10 cellular contexts compared by ENCODE assay signal in genomic region chr15:67117356-67117755, GRCh38. TPM values are rescaled to one million over a fixed set of nuclear protein-coding genes. Genes with fewer than 3 reads are reported as not detected.
DNase-seq lines count a peak whose midpoint lies in the region; ATAC-seq, FAIRE-seq and TF ChIP-seq lines count a peak whose summit lies in the region.
"Had no signal": no experiment of that assay in that cellular context is flagged by ENCODE, and none has a peak within 500 bp of the region (broad histone marks: within the 10 kb centered on the region; RNA-seq: fewer than 3 reads in every experiment).

No MANE protein-coding gene starts in this region.

- peak; percentile 30 for DNase-seq in RCC 7860 (ENCODE audit: low spot score)
- peak; percentile 69 to 90 for DNase-seq in fibroblast of lung (ENCODE audit: low read depth in 2 of 2)
- no peak for DNase-seq in sciatic nerve (ENCODE audit: low spot score)
- no peak for DNase-seq in NCI-H128 (lab: John Stamatoyannopoulos, UW; ENCODE audit: unreplicated experiment)
- DNase-seq in germinal center (ENCODE audit: low spot score): no peak
- no peak for DNase-seq in HTR-8/SVneo (ENCODE audit: insufficient read length, low spot score)
- DNase-seq in effector CD8-positive, alpha-beta T cell (lab: John Stamatoyannopoulos, UW): no peak
- DNase-seq: NCI-H187 treated with DMSO at 0.1 percent for 48 hours had no signal

- H4K20me1 ChIP-seq in DOHH2 (ENCODE audit: control insufficient read depth, insufficient read depth, low read depth, low read length) (0 out of 2 replicates have a peak, but pooled peaks cover 4% of the 10 kb centered on the region), fibroblast of lung (ENCODE audit: control insufficient read depth, extremely low read depth, insufficient read depth, low read length) (no peaks in the 10 kb centered on the region)

- H3K4me3 ChIP-seq in DOHH2 (ENCODE audit: low read length): peak overlapping the region; percentile 2; the same call in 1 of the 2 replicates
- H3K4me3 ChIP-seq in fibroblast of lung (replicated peaks in 1 of 4; ENCODE audit: control extremely low read depth in 1 of 4, insufficient read depth in 1 of 4, low read depth in 3 of 4, low read length in 4 of 4): no peak overlapping the region
- H3K4me3 ChIP-seq: thoracic aorta had no signal

- ATAC-seq in sciatic nerve: peak; percentile 8

- H3K4me1 ChIP-seq in DOHH2 (ENCODE audit: control insufficient read depth, low read length) (peaks cover 72% of the 10 kb centered on the region), fibroblast of lung (ENCODE audit: control insufficient read depth, extremely low read depth, insufficient read depth, low read length) (peaks cover 77% of the 10 kb centered on the region)

- no peaks in the 10 kb centered on the region for H3K9me2 ChIP-seq in DOHH2 (replicated peaks; ENCODE audit: control insufficient read depth, low read length)

- no peaks in the 10 kb centered on the region for H3K36me3 ChIP-seq in DOHH2 (ENCODE audit: control insufficient read depth, low read length)
- peaks cover 20% of the 10 kb centered on the region for H3K36me3 ChIP-seq in fibroblast of lung (ENCODE audit: control insufficient read depth, insufficient read depth, low read length)
- H3K36me3 ChIP-seq: thoracic aorta had no signal

- FAIRE-seq in RCC 7860 (lab: Jason Lieb, UNC) (no peak), HTR-8/SVneo (lab: Jason Lieb, UNC) (no peak)

- H3K4me2 ChIP-seq in DOHH2 (ENCODE audit: low read length): peak overlapping the region; percentile 23
- H3K4me2 ChIP-seq in fibroblast of lung (ENCODE audit: extremely low read depth, insufficient read depth, low read length): peak overlapping the region; percentile 50

- no peaks in the 10 kb centered on the region for H3K9me3 ChIP-seq in DOHH2 (ENCODE audit: control insufficient read depth, insufficient read depth, low read length)
- no peaks in the 10 kb centered on the region for H3K9me3 ChIP-seq in fibroblast of lung (ENCODE audit: control insufficient read depth, insufficient read depth, low read depth, low read length)
- H3K9me3 ChIP-seq: thoracic aorta had no signal

- H3K27ac ChIP-seq in DOHH2 (ENCODE audit: low read depth, low read length) (no peak overlapping the region), fibroblast of lung (ENCODE audit: insufficient read depth, low read length) (peak overlapping the region; percentile 81)
- H3K27ac ChIP-seq: thoracic aorta had no signal

- H3K9ac ChIP-seq in fibroblast of lung (ENCODE audit: insufficient read depth, low read length): no peak overlapping the region

- H2AFZ ChIP-seq in fibroblast of lung (ENCODE audit: low read length): no peak overlapping the region

- intact Hi-C loops in sciatic nerve (cut with DNase I): no loop called here

- TF ChIP-seq CTCF in DOHH2 (IDR thresholded peaks at IDR 0.05; ENCODE audit: low read depth, low read length, poor library complexity, severe bottlenecking): no peak
- no peak for TF ChIP-seq CTCF in fibroblast of lung (conservative IDR thresholded peaks at IDR 0.05 in 1 of 2, IDR thresholded peaks at IDR 0.05 in 1 of 2; ENCODE audit: low read depth in 1 of 2, low read length in 2 of 2)

- no peaks in the 10 kb centered on the region for H3F3A ChIP-seq in DOHH2 (ENCODE audit: control insufficient read depth, insufficient read depth)

- H3K27me3 ChIP-seq in DOHH2 (ENCODE audit: control insufficient read depth, low read length): no peaks in the 10 kb centered on the region
- H3K27me3 ChIP-seq in fibroblast of lung (ENCODE audit: control insufficient read depth, insufficient read depth, low read length): no peaks in the 10 kb centered on the region

- H3K79me2 ChIP-seq in DOHH2 (ENCODE audit: control insufficient read depth, low read length) (peaks cover 34% of the 10 kb centered on the region), fibroblast of lung (ENCODE audit: control insufficient read depth, insufficient read depth, low read length) (peaks cover 97% of the 10 kb centered on the region)

RNA-seq across cellular contexts. Expression of gene SMAD3, which starts 52.0 kb away (rescaled TPM):
- total RNA-seq in fibroblast of lung (48.8 and 69.9 TPM in 2 replicates), sciatic nerve (58.8 TPM)
- polyA plus RNA-seq in fibroblast of lung: 173 and 210 TPM in 2 replicates
- 201 and 211 TPM in 2 replicates for polyA plus RNA-seq in fibroblast of lung (2012)
- polyA minus RNA-seq in fibroblast of lung (ENCODE audit: low replicate concordance): 738 and 1,027 TPM in 2 replicates

Comparison
In these comparisons a context has a peak if more than half of its experiments do, and no peak if none do; other contexts are left out.
1. DNase-seq: peak in RCC 7860 (single experiment) and fibroblast of lung (2 of 2); none in sciatic nerve (single experiment), NCI-H128 (single experiment), germinal center (single experiment), HTR-8/SVneo (single experiment) and effector CD8-positive, alpha-beta T cell (single experiment).